In genomic region chr6:31538805-31539400, GRCh38 we compare ENCODE assay signal across 10 cellular contexts. TPM values are rescaled to one million over a fixed set of nuclear protein-coding genes. Genes with fewer than 3 reads are reported as not detected.
DNase-seq lines count a peak whose midpoint lies in the region; ATAC-seq and TF ChIP-seq lines count a peak whose summit lies in the region.
"Had no signal": no experiment of that assay in that cellular context is flagged by ENCODE, and none has a peak within 500 bp of the region (broad histone marks: within the 10 kb centered on the region; RNA-seq: fewer than 3 reads in every experiment).

No MANE protein-coding gene starts in this region.

- no peak for ATAC-seq in activated T-helper 17 cell treated with anti-CD3 and anti-CD28 coated beads, Interleukin-2, amount 50 U/mL, for 72 hours (replicated peaks)
- no peak for ATAC-seq in HG02571 (IDR thresholded peaks at IDR 0.05; ENCODE audit: unreplicated experiment)

- H3K9me3 Mint-ChIP-seq in activated CD4-positive, alpha-beta T cell treated with anti-CD3 and anti-CD28 coated beads, Interleukin-2, amount 10 ng/mL, durations not matched to agents 24 days and 14 days = no peaks in the 10 kb centered on the region
- H3K9me3 Mint-ChIP-seq in activated T-helper 17 cell treated with anti-CD3 and anti-CD28 coated beads, Interleukin-2, amount 50 U/mL, for 72 hours = no peaks in the 10 kb centered on the region

- peaks cover 26% of the 10 kb centered on the region for H3F3A ChIP-seq in smooth muscle cell (ENCODE audit: low read depth)

- no peaks in the 10 kb centered on the region for H3K27me3 ChIP-seq in iPS DF 6.9 (ENCODE audit: control insufficient read depth, insufficient read depth, low read length)
- H3K27me3 ChIP-seq in smooth muscle cell (ENCODE audit: low read depth) = no peaks in the 10 kb centered on the region

- peak overlapping the region; percentile 81 for H3K4me3 Mint-ChIP-seq in activated CD4-positive, alpha-beta T cell treated with anti-CD3 and anti-CD28 coated beads, Interleukin-2, amount 10 ng/mL, durations not matched to agents 24 days and 14 days
- H3K4me3 Mint-ChIP-seq in activated T-helper 17 cell treated with anti-CD3 and anti-CD28 coated beads, Interleukin-2, amount 50 U/mL, for 72 hours = peak overlapping the region; percentile 99

- no peak for TF ChIP-seq CTCF in smooth muscle cell (IDR thresholded peaks at IDR 0.05; ENCODE audit: borderline replicate concordance, insufficient read depth, poor library complexity, severe bottlenecking)

- H3K4me3 ChIP-seq in iPS DF 6.9 (ENCODE audit: low read length) = 0 out of 2 replicates have a peak overlapping the region, but pooled peaks have one; percentile 13
- peak overlapping the region; percentile 93 for H3K4me3 ChIP-seq in smooth muscle cell

- intact Hi-C loops in activated CD4-positive, alpha-beta T cell treated with anti-CD3 and anti-CD28 coated beads, Interleukin-2, amount 10 ng/mL, durations not matched to agents 24 days and 14 days (cut with micrococcal nuclease) = no loop called here

- H3K36me3 ChIP-seq in iPS DF 6.9 (ENCODE audit: control insufficient read depth, insufficient read depth, low read length) (peaks cover 54% of the 10 kb centered on the region), smooth muscle cell (ENCODE audit: low read depth) (peaks cover 16% of the 10 kb centered on the region)

- H3K27ac ChIP-seq in iPS DF 6.9 (ENCODE audit: low read length) (no peak overlapping the region), smooth muscle cell (ENCODE audit: low read depth) (no peak overlapping the region)

- H3K36me3 Mint-ChIP-seq in activated CD4-positive, alpha-beta T cell treated with anti-CD3 and anti-CD28 coated beads, Interleukin-2, amount 10 ng/mL, durations not matched to agents 24 days and 14 days (ENCODE audit: low read depth) = peaks cover 66% of the 10 kb centered on the region
- peaks cover 85% of the 10 kb centered on the region for H3K36me3 Mint-ChIP-seq in activated T-helper 17 cell treated with anti-CD3 and anti-CD28 coated beads, Interleukin-2, amount 50 U/mL, for 72 hours (ENCODE audit: low read depth)

- H3K27ac Mint-ChIP-seq in activated CD4-positive, alpha-beta T cell treated with anti-CD3 and anti-CD28 coated beads, Interleukin-2, amount 10 ng/mL, durations not matched to agents 24 days and 14 days = peak overlapping the region; percentile 23
- H3K27ac Mint-ChIP-seq in activated T-helper 17 cell treated with anti-CD3 and anti-CD28 coated beads, Interleukin-2, amount 50 U/mL, for 72 hours = peak overlapping the region; percentile 98

- peaks cover 75% of the 10 kb centered on the region for H4K20me1 ChIP-seq in smooth muscle cell (ENCODE audit: low read depth)

- H2AFZ ChIP-seq in smooth muscle cell (ENCODE audit: low read depth) = no peak overlapping the region

- no peak for DNase-seq in activated CD4-positive, alpha-beta T cell treated with anti-CD3 and anti-CD28 coated beads, Interleukin-2, amount 10 ng/mL, durations not matched to agents 24 days and 14 days
- DNase-seq in activated CD4-positive, alpha-beta T cell treated with anti-CD3 and anti-CD28 coated beads, Interleukin-2, amount 50 U/mL, for 48 hours = no peak
- no peak for DNase-seq in iPS DF 6.9 (ENCODE audit: low read depth, low spot score)
- DNase-seq in smooth muscle cell (lab: John Stamatoyannopoulos, UW; ENCODE audit: unreplicated experiment) = no peak
- no peak for DNase-seq in HCEC 1CT
- no peak for DNase-seq in NCI-H2107 (lab: John Stamatoyannopoulos, UW)
- DNase-seq: activated CD4-positive, alpha-beta T cell treated with anti-CD3 and anti-CD28 coated beads for 4 hours had no signal

- WGBS in iPS DF 6.9 (ENCODE audit: insufficient coverage, insufficient read length) = no CpG with 5 or more reads among the region's 6 CpGs
- 91% methylated on average over 6 of the region's 6 CpGs for WGBS in smooth muscle cell (ENCODE audit: low lambda C conversion rate)

- H3K27me3 Mint-ChIP-seq in activated CD4-positive, alpha-beta T cell treated with anti-CD3 and anti-CD28 coated beads, Interleukin-2, amount 10 ng/mL, durations not matched to agents 24 days and 14 days = no peaks in the 10 kb centered on the region
- H3K27me3 Mint-ChIP-seq in activated T-helper 17 cell treated with anti-CD3 and anti-CD28 coated beads, Interleukin-2, amount 50 U/mL, for 72 hours = no peaks in the 10 kb centered on the region

- peaks cover 51% of the 10 kb centered on the region for H3K4me1 Mint-ChIP-seq in activated CD4-positive, alpha-beta T cell treated with anti-CD3 and anti-CD28 coated beads, Interleukin-2, amount 10 ng/mL, durations not matched to agents 24 days and 14 days
- H3K4me1 Mint-ChIP-seq in activated T-helper 17 cell treated with anti-CD3 and anti-CD28 coated beads, Interleukin-2, amount 50 U/mL, for 72 hours = peaks cover 33% of the 10 kb centered on the region

- H3K9me3 ChIP-seq in iPS DF 6.9 (ENCODE audit: control insufficient read depth, insufficient read depth, low read length) = no peaks in the 10 kb centered on the region
- no peaks in the 10 kb centered on the region for H3K9me3 ChIP-seq in smooth muscle cell (replicated peaks; ENCODE audit: low read depth)

- peaks cover 72% of the 10 kb centered on the region for H3K79me2 ChIP-seq in smooth muscle cell (ENCODE audit: low read depth)

- H3K4me1 ChIP-seq in iPS DF 6.9 (ENCODE audit: control insufficient read depth, insufficient read depth, low read length) = no peaks in the 10 kb centered on the region; the same call in 1 of the 2 replicates
- peaks cover 20% of the 10 kb centered on the region for H3K4me1 ChIP-seq in smooth muscle cell (ENCODE audit: low read depth)

- H3K9ac ChIP-seq in smooth muscle cell (ENCODE audit: low read depth) = peak overlapping the region; percentile 95

- H3K4me2 ChIP-seq in smooth muscle cell = peak overlapping the region; percentile 99

RNA-seq across cellular contexts. Expression of gene DDX39B, which starts 2.9 kb away (rescaled TPM):
- total RNA-seq in activated CD4-positive, alpha-beta T cell treated with anti-CD3 and anti-CD28 coated beads, Interleukin-2, amount 10 ng/mL, durations not matched to agents 24 days and 14 days = 696 and 720 TPM in 2 replicates
- 100 to 1,000 TPM; 558 to 568 TPM for total RNA-seq in activated T-helper 17 cell treated with anti-CD3 and anti-CD28 coated beads, Interleukin-2, amount 50 U/mL, for 72 hours
- total RNA-seq in smooth muscle cell = 137 and 153 TPM in 2 replicates
- 117 and 146 TPM in 2 replicates for polyA plus RNA-seq in smooth muscle cell

RNA-seq across cellular contexts. Expression of gene ATP6V1G2, which starts 7.5 kb away (rescaled TPM):
- total RNA-seq in activated CD4-positive, alpha-beta T cell treated with anti-CD3 and anti-CD28 coated beads, Interleukin-2, amount 10 ng/mL, durations not matched to agents 24 days and 14 days = 0.89 and 0.92 TPM in 2 replicates
- total RNA-seq in activated T-helper 17 cell treated with anti-CD3 and anti-CD28 coated beads, Interleukin-2, amount 50 U/mL, for 72 hours = 1 to 10 TPM; 2.1 to 2.4 TPM
- 0.90 and 1.0 TPM in 2 replicates for total RNA-seq in smooth muscle cell
- polyA plus RNA-seq in smooth muscle cell = 2.3 and 2.4 TPM in 2 replicates

RNA-seq across cellular contexts. Expression of gene NFKBIL1, which starts 8.5 kb away (rescaled TPM):
- total RNA-seq in activated CD4-positive, alpha-beta T cell treated with anti-CD3 and anti-CD28 coated beads, Interleukin-2, amount 10 ng/mL, durations not matched to agents 24 days and 14 days = 14.8 and 16.2 TPM in 2 replicates
- 10 to 100 TPM; 14.1 to 29.8 TPM for total RNA-seq in activated T-helper 17 cell treated with anti-CD3 and anti-CD28 coated beads, Interleukin-2, amount 50 U/mL, for 72 hours
- total RNA-seq in smooth muscle cell = 8.1 and 28.2 TPM in 2 replicates
- 23.5 and 25.9 TPM in 2 replicates for polyA plus RNA-seq in smooth muscle cell

RNA-seq across cellular contexts. Expression of gene MCCD1, which starts 10.1 kb away (rescaled TPM):
- not detected in 2 replicates for total RNA-seq in activated CD4-positive, alpha-beta T cell treated with anti-CD3 and anti-CD28 coated beads, Interleukin-2, amount 10 ng/mL, durations not matched to agents 24 days and 14 days
- not detected for total RNA-seq in activated T-helper 17 cell treated with anti-CD3 and anti-CD28 coated beads, Interleukin-2, amount 50 U/mL, for 72 hours
- total RNA-seq in smooth muscle cell = not detected in 2 replicates
- not detected in 2 replicates for polyA plus RNA-seq in smooth muscle cell
- polyA plus RNA-seq: esophagus had no signal

RNA-seq across cellular contexts. Expression of gene LTA, which starts 33.2 kb away (rescaled TPM):
- 622 and 631 TPM in 2 replicates for total RNA-seq in activated CD4-positive, alpha-beta T cell treated with anti-CD3 and anti-CD28 coated beads, Interleukin-2, amount 10 ng/mL, durations not matched to agents 24 days and 14 days
- total RNA-seq in activated T-helper 17 cell treated with anti-CD3 and anti-CD28 coated beads, Interleukin-2, amount 50 U/mL, for 72 hours = 100 to 1,000 TPM; 163 to 567 TPM
- total RNA-seq in smooth muscle cell = 1.8 TPM in 1 of 2 replicates, not detected in the other
- polyA plus RNA-seq in smooth muscle cell = 0.74 TPM in 1 of 2 replicates, not detected in the other
